In genomic region chr11:113581713-113582112, GRCh38 we compare ENCODE assay signal across 17 cellular contexts.
DNase-seq lines count a peak whose midpoint lies in the region; ATAC-seq, FAIRE-seq and TF ChIP-seq lines count a peak whose summit lies in the region.
"Had no signal": no experiment of that assay in that cellular context is flagged by ENCODE, and none has a peak within 500 bp of the region (broad histone marks: within the 10 kb centered on the region; RNA-seq: fewer than 3 reads in every experiment).

No MANE protein-coding gene starts in this region.

- BruUV-seq in HepG2 (replicated peaks; lab: Mats Ljungman, UMichigan) (no TSS peak), K562 (replicated peaks; lab: Mats Ljungman, UMichigan) (no TSS peak)

- H3K9me3 ChIP-seq in HepG2 (ENCODE audit: low read length) (no peaks in the 10 kb centered on the region), right lobe of liver (no peaks in the 10 kb centered on the region), K562 (replicated peaks; ENCODE audit: control insufficient read depth, insufficient read depth, low read depth, low read length) (no peaks in the 10 kb centered on the region), psoas muscle (no peaks in the 10 kb centered on the region)

- H3K79me2 ChIP-seq in HepG2 (ENCODE audit: insufficient read depth, low read length) = no peaks in the 10 kb centered on the region
- no peaks in the 10 kb centered on the region for H3K79me2 ChIP-seq in K562 (ENCODE audit: control insufficient read depth, insufficient read depth, low read length)

- 26% methylated on average over 3 of the region's 3 CpGs for WGBS in HepG2 (ENCODE audit: low lambda C conversion rate)
- 66% methylated on average over 3 of the region's 3 CpGs for WGBS in right lobe of liver (ENCODE audit: insufficient coverage, low coverage, low lambda C conversion rate, missing lambda C conversion rate)
- WGBS in K562 (ENCODE audit: insufficient coverage, low coverage, missing lambda C conversion rate) = 38% methylated on average over 3 of the region's 3 CpGs
- WGBS in psoas muscle, 3 donors = 68 to 87% (median 74%) methylated on average over 3 of the region's 3 CpGs

- no peak for FAIRE-seq in HepG2 (lab: Jason Lieb, UNC)
- FAIRE-seq in K562 (lab: Jason Lieb, UNC) = no peak
- FAIRE-seq: G401.6, GM12891 had no signal

- H4K20me1 ChIP-seq in HepG2 (ENCODE audit: insufficient read depth, low read length) = no peaks in the 10 kb centered on the region
- H4K20me1 ChIP-seq in K562 (replicated peaks; ENCODE audit: control insufficient read depth, insufficient read depth, low read length) = no peaks in the 10 kb centered on the region

- TF ChIP-seq CTCF in HepG2 (CRISPR knock-in tag; IDR thresholded peaks at IDR 0.05) (no peak), right lobe of liver (IDR thresholded peaks at IDR 0.05) (no peak), K562 (IDR thresholded peaks at IDR 0.05 in 2 of 3, conservative IDR thresholded peaks at IDR 0.05 in 1 of 3; ENCODE audit: insufficient read depth in 2 of 3, low read depth in 1 of 3, low read length in 3 of 3) (no peak), psoas muscle (IDR thresholded peaks at IDR 0.05) (no peak), GM13977 (IDR thresholded peaks at IDR 0.05; ENCODE audit: extremely low read depth, insufficient read depth, missing control alignments) (no peak)

- H3K4me1 ChIP-seq in HepG2 (ENCODE audit: insufficient read depth, low read length) (no peaks in the 10 kb centered on the region), right lobe of liver (no peaks in the 10 kb centered on the region), K562 (replicated peaks in 1 of 2; ENCODE audit: control insufficient read depth in 2 of 2, insufficient read depth in 2 of 2, low read length in 2 of 2) (peaks cover 0 to 8% of the 10 kb centered on the region in 2 experiments; a peak in 3 of 5 replicates), psoas muscle (no peaks in the 10 kb centered on the region)

- intact Hi-C loops in HepG2 (cut with micrococcal nuclease; ENCODE audit: unreplicated experiment) (no loop called here), right lobe of liver (cut with DNase I) (no loop called here), K562 (cut with micrococcal nuclease) (no loop called here), psoas muscle (cut with DNase I) (no loop called here), sciatic nerve (cut with DNase I) (no loop called here)

- H3K4me2 ChIP-seq in HepG2 (ENCODE audit: low read depth, low read length) (no peak overlapping the region), K562 (ENCODE audit: insufficient read depth, low read length) (no peak overlapping the region)
- H3K4me2 ChIP-seq: GM23338 had no signal

- H3K9ac ChIP-seq in HepG2 (ENCODE audit: insufficient read depth, low read depth, low read length) (no peak overlapping the region), K562 (ENCODE audit: insufficient read depth in 1 of 2, low read depth in 2 of 2, low read length in 2 of 2) (no peak overlapping the region)

- H3K36me3 ChIP-seq in HepG2 (replicated peaks in 1 of 2; ENCODE audit: control insufficient read depth in 1 of 2, insufficient read depth in 2 of 2, low read length in 2 of 2) (no peaks in the 10 kb centered on the region), right lobe of liver (no peaks in the 10 kb centered on the region), K562 (ENCODE audit: control insufficient read depth, insufficient read depth, low read length) (no peaks in the 10 kb centered on the region), psoas muscle (ENCODE audit: insufficient read depth in 1 of 2, low read depth in 1 of 2) (no peaks in the 10 kb centered on the region)

- DNase-seq in HepG2 (ENCODE audit: low spot score) (no peak), right lobe of liver (no peak), K562 (ENCODE audit: extremely low read depth in 1 of 4, low spot score in 3 of 4) (no peak), psoas muscle (no peak), NCI-H1694 treated with DMSO at 0.1 percent for 48 hours (lab: John Stamatoyannopoulos, UW) (no peak), GM13977 (ENCODE audit: low spot score) (no peak), sciatic nerve (ENCODE audit: low spot score) (no peak)
- DNase-seq: ACHN; C1 segment of cervical spinal cord; CD4-positive, alpha-beta T cell; DMS153; DMS79 treated with DMSO at 0.1 percent for 48 hours; EL; H7 had no signal

- H3K27ac ChIP-seq in HepG2 (ENCODE audit: extremely low read length, insufficient read depth, low read length) (no peak overlapping the region), right lobe of liver (no peak overlapping the region), K562 (ENCODE audit: extremely low read depth, low read depth, low read length) (no peak overlapping the region), psoas muscle (no peak overlapping the region)

- H3K4me3 ChIP-seq in HepG2 (replicated peaks in 1 of 3; ENCODE audit: insufficient read depth in 1 of 3, low read depth in 2 of 3, low read length in 3 of 3) (no peak overlapping the region), right lobe of liver (no peak overlapping the region), K562 (no peak overlapping the region), psoas muscle (no peak overlapping the region)
- H3K4me3 ChIP-seq: GM23338 had no signal

- TF ChIP-seq RAD21 in HepG2 (CRISPR knock-in tag; IDR thresholded peaks at IDR 0.05) (no peak), K562 (CRISPR knock-in tag; conservative IDR thresholded peaks at IDR 0.05 in 1 of 2, IDR thresholded peaks at IDR 0.05 in 1 of 2) (no peak)

- in situ Hi-C loops in HepG2 (cut with HindIII; ENCODE audit: extremely low pct_ligation_motif_present, low pct_unique_long_range_greater_than_20kb) = no loop called here
- in situ Hi-C loops in K562 (cut with MboI) = no loop called here
- in situ Hi-C loops in GM13977 (cut with MboI; ENCODE audit: low pct_unique_long_range_greater_than_20kb, low sequenced_read_pairs, unreplicated experiment) = no loop called here

- no peaks in the 10 kb centered on the region for H3K9me1 ChIP-seq in K562 (ENCODE audit: control insufficient read depth, insufficient read depth, low read length)

- no peak for TF ChIP-seq POLR2A in HepG2 (IDR thresholded peaks at IDR 0.05; ENCODE audit: insufficient read depth in 1 of 2, low read depth in 2 of 2, low read length in 2 of 2)
- no peak for TF ChIP-seq POLR2A in right lobe of liver (IDR thresholded peaks at IDR 0.05)
- TF ChIP-seq POLR2A in K562 (conservative IDR thresholded peaks at IDR 0.05) = no peak

- H3K27me3 ChIP-seq in HepG2 (ENCODE audit: control insufficient read depth in 1 of 2, insufficient read depth in 2 of 2, low read length in 2 of 2) = peaks cover 0 to 13% of the 10 kb centered on the region in 2 experiments; a peak in 1 of 5 replicates
- no peaks in the 10 kb centered on the region for H3K27me3 ChIP-seq in right lobe of liver
- no peaks in the 10 kb centered on the region for H3K27me3 ChIP-seq in K562 (ENCODE audit: control insufficient read depth in 2 of 2, insufficient read depth in 2 of 2, low read length in 2 of 2)
- H3K27me3 ChIP-seq in psoas muscle (ENCODE audit: insufficient read depth in 3 of 3, low read length in 2 of 3) = no peaks in the 10 kb centered on the region

- H2AFZ ChIP-seq in HepG2 (ENCODE audit: low read length) = no peak overlapping the region
- peak overlapping the region; percentile 52; the same call in 1 of the 2 replicates for H2AFZ ChIP-seq in K562 (ENCODE audit: low read depth, low read length)
- H2AFZ ChIP-seq: GM23338 had no signal

- CTCF ChIA-PET in HepG2 (lab: Yijun Ruan, JAX; ENCODE audit: low intra/inter-chr PET ratio, low total read pairs) = no interaction called here
- CTCF ChIA-PET in K562 (lab: Yijun Ruan, JAX; ENCODE audit: low intra/inter-chr PET ratio) = no interaction called here

- POLR2A ChIA-PET in HepG2 (lab: Yijun Ruan, JAX) (no interaction called here), K562 (lab: Yijun Ruan, JAX) (no interaction called here)

- ATAC-seq in HepG2 = no peak
- no peak for ATAC-seq in right lobe of liver
- no peak for ATAC-seq in K562
- ATAC-seq in psoas muscle = peak in 3 of 4 donors; percentile 48 to 63 (median 49)
- ATAC-seq in sciatic nerve = no peak
- ATAC-seq: GM23338 had no signal

- no peak for TF ChIP-seq EP300 in HepG2 (IDR thresholded peaks at IDR 0.05; ENCODE audit: low read depth in 2 of 2, low read length in 2 of 2)
- TF ChIP-seq EP300 in HepG2 (CRISPR knock-in tag; IDR thresholded peaks at IDR 0.05; ENCODE audit: borderline replicate concordance) = no peak
- TF ChIP-seq EP300 in K562 (IDR thresholded peaks at IDR 0.05; ENCODE audit: low read length) = no peak

TF ChIP-seq in HepG2, 621 proteins besides CTCF, POLR2A, EP300 and RAD21 (continues in another document):
- TF ChIP-seq CEBPB (IDR thresholded peaks at IDR 0.05; ENCODE audit: borderline replicate concordance, low read depth, low read length) = peak; percentile 63

TF ChIP-seq in K562, 482 proteins besides CTCF, POLR2A, EP300 and RAD21:
- no peak for TF ChIP-seq ATF3 (IDR thresholded peaks at IDR 0.05)
- TF ChIP-seq ATF3 (CRISPR knock-in tag; conservative IDR thresholded peaks at IDR 0.05) = no peak
- TF ChIP-seq BRCA1 (IDR thresholded peaks at IDR 0.05) = no peak
- no peak for TF ChIP-seq BRCA1 (CRISPR knock-in tag; IDR thresholded peaks at IDR 0.05)
- no peak for TF ChIP-seq CEBPG (CRISPR knock-in tag; IDR thresholded peaks at IDR 0.05)
- 0 out of 4 replicates have a peak, but pooled peaks of 1 of the 2 experiments have one; percentile 12 for TF ChIP-seq CEBPG (tag; conservative IDR thresholded peaks at IDR 0.05 in 1 of 2, IDR thresholded peaks at IDR 0.05 in 1 of 2)
- TF ChIP-seq EGR1 (conservative IDR thresholded peaks at IDR 0.05) = no peak
- no peak for TF ChIP-seq CREM (IDR thresholded peaks at IDR 0.05; ENCODE audit: low read depth)
- no peak for TF ChIP-seq ZNF175 (CRISPR knock-in tag; IDR thresholded peaks at IDR 0.05; ENCODE audit: low read depth)
- no peak for TF ChIP-seq ARHGAP35 (IDR thresholded peaks at IDR 0.05; ENCODE audit: partially characterized antibody)
- peak; percentile 70 for TF ChIP-seq CEBPB (tag; IDR thresholded peaks at IDR 0.05)
- TF ChIP-seq HDAC6 (IDR thresholded peaks at IDR 0.05; ENCODE audit: low read depth, low read length) = no peak

Comparison
In these comparisons a context has a peak if more than half of its experiments do, and no peak if none do; other contexts are left out.
1. ATAC-seq: peak in psoas muscle (3 of 4); none in HepG2 (single experiment), right lobe of liver (0 of 4), K562 (single experiment) and sciatic nerve (single experiment).
2. Of the 241 proteins assayed by ChIP-seq in both HepG2 and K562: peak only in HepG2: none; only in K562: none; in both: CEBPB; in neither: 239; mixed calls (peak in some experiments, not most) for 1.